1 cellular context compared by ENCODE assay signal in the genomic region with DNA sequence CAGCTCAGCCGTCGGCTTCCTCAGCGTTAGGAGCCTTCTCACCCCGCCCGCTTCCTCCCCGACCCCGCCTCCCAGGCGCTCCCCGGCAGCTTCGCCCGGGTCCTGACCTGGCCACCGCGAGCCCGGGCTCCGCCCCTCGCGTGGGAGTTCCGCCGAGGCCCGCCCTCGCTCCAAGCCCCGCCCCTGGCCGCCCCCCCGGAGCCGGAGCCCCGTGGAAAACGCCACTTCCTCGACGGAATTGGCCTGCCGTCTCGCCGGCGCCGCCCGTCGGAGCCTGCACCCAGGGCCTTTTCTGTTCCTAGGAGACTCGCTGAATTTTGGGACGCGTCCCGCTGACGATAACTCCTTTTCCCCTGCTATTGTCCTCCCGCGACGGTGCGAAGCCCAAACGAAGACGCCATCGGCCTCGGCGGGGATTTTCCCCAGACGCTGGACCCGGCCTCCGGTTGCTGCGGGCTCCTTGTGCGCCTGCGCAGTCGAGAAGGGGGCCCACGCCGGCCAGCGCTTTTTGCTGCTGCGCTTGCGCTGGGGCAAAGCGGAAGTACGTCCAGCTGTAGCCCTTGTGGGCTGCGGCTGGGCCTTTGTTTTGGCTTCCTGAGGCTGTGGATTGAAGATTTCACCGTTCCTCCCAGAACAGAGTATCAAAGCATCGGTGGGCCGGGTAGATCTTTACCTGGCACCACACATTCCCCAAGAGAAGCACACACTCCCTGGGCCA.
TF ChIP-seq lines count a peak whose summit lies in the region.

No MANE protein-coding gene starts in this region.

TF ChIP-seq in HepG2, 621 proteins besides CTCF, POLR2A, EP300 and RAD21 (continued from another document and continues in another):
- TF ChIP-seq CBX1 (IDR thresholded peaks at IDR 0.05; ENCODE audit: low read depth) (no peak), ZNF3 (CRISPR knock-in tag; IDR thresholded peaks at IDR 0.05) (no peak), JUND (CRISPR knock-in tag; IDR thresholded peaks at IDR 0.05) (no peak), JUN (CRISPR knock-in tag; IDR thresholded peaks at IDR 0.05) (no peak), ZNF234 (CRISPR knock-in tag; conservative IDR thresholded peaks at IDR 0.05) (peak; percentile 90; the same call in 1 of the 2 replicates), ISX (CRISPR knock-in tag; conservative IDR thresholded peaks at IDR 0.05) (peak; percentile 79; the same call in 1 of the 2 replicates), MAZ (IDR thresholded peaks at IDR 0.05; ENCODE audit: borderline replicate concordance, low read depth, low read length) (peak; percentile 97), MAZ (CRISPR knock-in tag; IDR thresholded peaks at IDR 0.05; ENCODE audit: low read depth) (peak; percentile 73), ZMYM2 (CRISPR knock-in tag; IDR thresholded peaks at IDR 0.05) (peak; percentile 81; the same call in 1 of the 2 replicates), HOXD1 (CRISPR knock-in tag; IDR thresholded peaks at IDR 0.05) (peak; percentile 33; the same call in 1 of the 2 replicates), ZMYM3 (CRISPR knock-in tag; IDR thresholded peaks at IDR 0.05) (no peak), GMEB1 (CRISPR knock-in tag; IDR thresholded peaks at IDR 0.05; ENCODE audit: borderline replicate concordance) (peak; percentile 68; the same call in 1 of the 2 replicates), ZNF558 (CRISPR knock-in tag; IDR thresholded peaks at IDR 0.05; ENCODE audit: borderline replicate concordance) (0 out of 2 replicates have a peak, but pooled peaks have one; percentile 34), CHD2 (IDR thresholded peaks at IDR 0.05; ENCODE audit: low read depth, low read length) (no peak), WIZ (CRISPR knock-in tag; IDR thresholded peaks at IDR 0.05) (no peak; the same call in 1 of the 2 replicates), PAWR (CRISPR knock-in tag; IDR thresholded peaks at IDR 0.05; ENCODE audit: borderline replicate concordance) (no peak; the same call in 1 of the 2 replicates), MTF1 (CRISPR knock-in tag; IDR thresholded peaks at IDR 0.05) (no peak), E2F2 (CRISPR knock-in tag; IDR thresholded peaks at IDR 0.05; ENCODE audit: borderline replicate concordance) (0 out of 2 replicates have a peak, but pooled peaks have one; percentile 61), ZNF205 (CRISPR knock-in tag; IDR thresholded peaks at IDR 0.05) (peak; percentile 67; the same call in 1 of the 2 replicates), TRIM24 (CRISPR knock-in tag; IDR thresholded peaks at IDR 0.05) (no peak), MLLT10 (CRISPR knock-in tag; IDR thresholded peaks at IDR 0.05) (no peak), ZNF33A (CRISPR knock-in tag; IDR thresholded peaks at IDR 0.05; ENCODE audit: borderline replicate concordance) (no peak), ZNF674 (CRISPR knock-in tag; IDR thresholded peaks at IDR 0.05; ENCODE audit: low read depth) (no peak), ZNF644 (CRISPR knock-in tag; IDR thresholded peaks at IDR 0.05; ENCODE audit: low read depth) (no peak), MED13 (CRISPR knock-in tag; IDR thresholded peaks at IDR 0.05) (0 out of 2 replicates have a peak, but pooled peaks have one; percentile 18), ZNF446 (CRISPR knock-in tag; IDR thresholded peaks at IDR 0.05) (0 out of 2 replicates have a peak, but pooled peaks have one; percentile 10), ZNF431 (CRISPR knock-in tag; IDR thresholded peaks at IDR 0.05; ENCODE audit: borderline replicate concordance, low read depth) (peak; percentile 67; the same call in 1 of the 2 replicates), HOXA9 (CRISPR knock-in tag; IDR thresholded peaks at IDR 0.05; ENCODE audit: borderline replicate concordance) (no peak), AGO2 (optimal IDR thresholded peaks at IDR 0.05; ENCODE audit: low read depth, low read length) (peak; percentile 98), ZNF232 (CRISPR knock-in tag; IDR thresholded peaks at IDR 0.05; ENCODE audit: borderline replicate concordance) (peak; percentile 87; the same call in 1 of the 2 replicates), SATB2 (CRISPR knock-in tag; IDR thresholded peaks at IDR 0.05) (0 out of 2 replicates have a peak, but pooled peaks have one; percentile 40), ZNF317 (CRISPR knock-in tag; IDR thresholded peaks at IDR 0.05) (0 out of 2 replicates have a peak, but pooled peaks have one; percentile 49), TBP (CRISPR knock-in tag; IDR thresholded peaks at IDR 0.05) (peak; percentile 77; the same call in 1 of the 2 replicates), ZSCAN21 (CRISPR knock-in tag; IDR thresholded peaks at IDR 0.05; ENCODE audit: borderline replicate concordance) (peak; percentile 78; the same call in 1 of the 2 replicates), ZBTB21 (CRISPR knock-in tag; IDR thresholded peaks at IDR 0.05) (no peak), SUZ12 (IDR thresholded peaks at IDR 0.05; ENCODE audit: low read depth, low read length) (no peak), NCOA1 (CRISPR knock-in tag; IDR thresholded peaks at IDR 0.05) (no peak), SNAPC2 (CRISPR knock-in tag; IDR thresholded peaks at IDR 0.05) (0 out of 2 replicates have a peak, but pooled peaks have one; percentile 74), ZNF577 (CRISPR knock-in tag; IDR thresholded peaks at IDR 0.05; ENCODE audit: borderline replicate concordance, low read depth) (no peak), HNRNPK (IDR thresholded peaks at IDR 0.05; ENCODE audit: low read depth, low read length, poor library complexity, severe bottlenecking) (peak; percentile 31), ZNF629 (CRISPR knock-in tag; conservative IDR thresholded peaks at IDR 0.05) (no peak), RAD51 (IDR thresholded peaks at IDR 0.05; ENCODE audit: borderline replicate concordance) (no peak), HHEX (CRISPR knock-in tag; IDR thresholded peaks at IDR 0.05) (no peak), ARHGAP35 (CRISPR knock-in tag; IDR thresholded peaks at IDR 0.05; ENCODE audit: borderline replicate concordance) (peak; percentile 63; the same call in 1 of the 2 replicates), FOXA3 (CRISPR knock-in tag; IDR thresholded peaks at IDR 0.05) (no peak; the same call in 1 of the 2 replicates), RCOR2 (CRISPR knock-in tag; IDR thresholded peaks at IDR 0.05) (no peak), REL (CRISPR knock-in tag; conservative IDR thresholded peaks at IDR 0.05) (no peak), ZNF569 (CRISPR knock-in tag; IDR thresholded peaks at IDR 0.05; ENCODE audit: borderline replicate concordance) (no peak), SAFB2 (CRISPR knock-in tag; IDR thresholded peaks at IDR 0.05; ENCODE audit: borderline replicate concordance, low read depth) (no peak)
- TF ChIP-seq, protein P1, sequence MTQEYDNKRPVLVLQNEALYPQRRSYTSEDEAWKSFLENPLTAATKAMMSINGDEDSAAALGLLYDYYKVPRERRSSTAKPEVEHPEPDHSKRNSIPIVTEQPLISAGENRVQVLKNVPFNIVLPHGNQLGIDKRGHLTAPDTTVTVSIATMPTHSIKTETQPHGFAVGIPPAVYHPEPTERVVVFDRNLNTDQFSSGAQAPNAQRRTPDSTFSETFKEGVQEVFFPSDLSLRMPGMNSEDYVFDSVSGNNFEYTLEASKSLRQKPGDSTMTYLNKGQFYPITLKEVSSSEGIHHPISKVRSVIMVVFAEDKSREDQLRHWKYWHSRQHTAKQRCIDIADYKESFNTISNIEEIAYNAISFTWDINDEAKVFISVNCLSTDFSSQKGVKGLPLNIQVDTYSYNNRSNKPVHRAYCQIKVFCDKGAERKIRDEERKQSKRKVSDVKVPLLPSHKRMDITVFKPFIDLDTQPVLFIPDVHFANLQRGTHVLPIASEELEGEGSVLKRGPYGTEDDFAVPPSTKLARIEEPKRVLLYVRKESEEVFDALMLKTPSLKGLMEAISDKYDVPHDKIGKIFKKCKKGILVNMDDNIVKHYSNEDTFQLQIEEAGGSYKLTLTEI (CRISPR knock-in tag; conservative IDR thresholded peaks at IDR 0.05), result no peak
- TF ChIP-seq, protein P2, sequence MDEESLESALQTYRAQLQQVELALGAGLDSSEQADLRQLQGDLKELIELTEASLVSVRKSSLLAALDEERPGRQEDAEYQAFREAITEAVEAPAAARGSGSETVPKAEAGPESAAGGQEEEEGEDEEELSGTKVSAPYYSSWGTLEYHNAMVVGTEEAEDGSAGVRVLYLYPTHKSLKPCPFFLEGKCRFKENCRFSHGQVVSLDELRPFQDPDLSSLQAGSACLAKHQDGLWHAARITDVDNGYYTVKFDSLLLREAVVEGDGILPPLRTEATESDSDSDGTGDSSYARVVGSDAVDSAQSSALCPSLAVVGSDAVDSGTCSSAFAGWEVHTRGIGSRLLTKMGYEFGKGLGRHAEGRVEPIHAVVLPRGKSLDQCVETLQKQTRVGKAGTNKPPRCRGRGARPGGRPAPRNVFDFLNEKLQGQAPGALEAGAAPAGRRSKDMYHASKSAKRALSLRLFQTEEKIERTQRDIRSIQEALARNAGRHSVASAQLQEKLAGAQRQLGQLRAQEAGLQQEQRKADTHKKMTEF (CRISPR knock-in tag; IDR thresholded peaks at IDR 0.05), result peak; percentile 83
- TF ChIP-seq, protein P3, sequence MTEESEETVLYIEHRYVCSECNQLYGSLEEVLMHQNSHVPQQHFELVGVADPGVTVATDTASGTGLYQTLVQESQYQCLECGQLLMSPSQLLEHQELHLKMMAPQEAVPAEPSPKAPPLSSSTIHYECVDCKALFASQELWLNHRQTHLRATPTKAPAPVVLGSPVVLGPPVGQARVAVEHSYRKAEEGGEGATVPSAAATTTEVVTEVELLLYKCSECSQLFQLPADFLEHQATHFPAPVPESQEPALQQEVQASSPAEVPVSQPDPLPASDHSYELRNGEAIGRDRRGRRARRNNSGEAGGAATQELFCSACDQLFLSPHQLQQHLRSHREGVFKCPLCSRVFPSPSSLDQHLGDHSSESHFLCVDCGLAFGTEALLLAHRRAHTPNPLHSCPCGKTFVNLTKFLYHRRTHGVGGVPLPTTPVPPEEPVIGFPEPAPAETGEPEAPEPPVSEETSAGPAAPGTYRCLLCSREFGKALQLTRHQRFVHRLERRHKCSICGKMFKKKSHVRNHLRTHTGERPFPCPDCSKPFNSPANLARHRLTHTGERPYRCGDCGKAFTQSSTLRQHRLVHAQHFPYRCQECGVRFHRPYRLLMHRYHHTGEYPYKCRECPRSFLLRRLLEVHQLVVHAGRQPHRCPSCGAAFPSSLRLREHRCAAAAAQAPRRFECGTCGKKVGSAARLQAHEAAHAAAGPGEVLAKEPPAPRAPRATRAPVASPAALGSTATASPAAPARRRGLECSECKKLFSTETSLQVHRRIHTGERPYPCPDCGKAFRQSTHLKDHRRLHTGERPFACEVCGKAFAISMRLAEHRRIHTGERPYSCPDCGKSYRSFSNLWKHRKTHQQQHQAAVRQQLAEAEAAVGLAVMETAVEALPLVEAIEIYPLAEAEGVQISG (CRISPR knock-in tag; IDR thresholded peaks at IDR 0.05), result peak; percentile 68
- TF ChIP-seq, protein P4, sequence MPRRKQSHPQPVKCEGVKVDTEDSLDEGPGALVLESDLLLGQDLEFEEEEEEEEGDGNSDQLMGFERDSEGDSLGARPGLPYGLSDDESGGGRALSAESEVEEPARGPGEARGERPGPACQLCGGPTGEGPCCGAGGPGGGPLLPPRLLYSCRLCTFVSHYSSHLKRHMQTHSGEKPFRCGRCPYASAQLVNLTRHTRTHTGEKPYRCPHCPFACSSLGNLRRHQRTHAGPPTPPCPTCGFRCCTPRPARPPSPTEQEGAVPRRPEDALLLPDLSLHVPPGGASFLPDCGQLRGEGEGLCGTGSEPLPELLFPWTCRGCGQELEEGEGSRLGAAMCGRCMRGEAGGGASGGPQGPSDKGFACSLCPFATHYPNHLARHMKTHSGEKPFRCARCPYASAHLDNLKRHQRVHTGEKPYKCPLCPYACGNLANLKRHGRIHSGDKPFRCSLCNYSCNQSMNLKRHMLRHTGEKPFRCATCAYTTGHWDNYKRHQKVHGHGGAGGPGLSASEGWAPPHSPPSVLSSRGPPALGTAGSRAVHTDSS (CRISPR knock-in tag; conservative IDR thresholded peaks at IDR 0.05), result 0 out of 2 replicates have a peak, but pooled peaks have one; percentile 76
- TF ChIP-seq, protein P5, sequence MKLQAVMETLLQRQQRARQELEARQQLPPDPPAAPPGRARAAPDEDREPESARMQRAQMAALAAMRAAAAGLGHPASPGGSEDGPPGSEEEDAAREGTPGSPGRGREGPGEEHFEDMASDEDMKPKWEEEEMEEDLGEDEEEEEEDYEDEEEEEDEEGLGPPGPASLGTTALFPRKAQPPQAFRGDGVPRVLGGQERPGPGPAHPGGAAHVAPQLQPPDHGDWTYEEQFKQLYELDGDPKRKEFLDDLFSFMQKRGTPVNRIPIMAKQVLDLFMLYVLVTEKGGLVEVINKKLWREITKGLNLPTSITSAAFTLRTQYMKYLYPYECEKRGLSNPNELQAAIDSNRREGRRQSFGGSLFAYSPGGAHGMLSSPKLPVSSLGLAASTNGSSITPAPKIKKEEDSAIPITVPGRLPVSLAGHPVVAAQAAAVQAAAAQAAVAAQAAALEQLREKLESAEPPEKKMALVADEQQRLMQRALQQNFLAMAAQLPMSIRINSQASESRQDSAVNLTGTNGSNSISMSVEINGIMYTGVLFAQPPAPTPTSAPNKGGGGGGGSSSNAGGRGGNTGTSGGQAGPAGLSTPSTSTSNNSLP (IDR thresholded peaks at IDR 0.05; ENCODE audit: low read depth, low read length), result no peak
- TF ChIP-seq, protein P6, sequence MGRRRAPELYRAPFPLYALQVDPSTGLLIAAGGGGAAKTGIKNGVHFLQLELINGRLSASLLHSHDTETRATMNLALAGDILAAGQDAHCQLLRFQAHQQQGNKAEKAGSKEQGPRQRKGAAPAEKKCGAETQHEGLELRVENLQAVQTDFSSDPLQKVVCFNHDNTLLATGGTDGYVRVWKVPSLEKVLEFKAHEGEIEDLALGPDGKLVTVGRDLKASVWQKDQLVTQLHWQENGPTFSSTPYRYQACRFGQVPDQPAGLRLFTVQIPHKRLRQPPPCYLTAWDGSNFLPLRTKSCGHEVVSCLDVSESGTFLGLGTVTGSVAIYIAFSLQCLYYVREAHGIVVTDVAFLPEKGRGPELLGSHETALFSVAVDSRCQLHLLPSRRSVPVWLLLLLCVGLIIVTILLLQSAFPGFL (CRISPR knock-in tag; IDR thresholded peaks at IDR 0.05), result peak; percentile 54; the same call in 1 of the 2 replicates
